In the genomic region with DNA sequence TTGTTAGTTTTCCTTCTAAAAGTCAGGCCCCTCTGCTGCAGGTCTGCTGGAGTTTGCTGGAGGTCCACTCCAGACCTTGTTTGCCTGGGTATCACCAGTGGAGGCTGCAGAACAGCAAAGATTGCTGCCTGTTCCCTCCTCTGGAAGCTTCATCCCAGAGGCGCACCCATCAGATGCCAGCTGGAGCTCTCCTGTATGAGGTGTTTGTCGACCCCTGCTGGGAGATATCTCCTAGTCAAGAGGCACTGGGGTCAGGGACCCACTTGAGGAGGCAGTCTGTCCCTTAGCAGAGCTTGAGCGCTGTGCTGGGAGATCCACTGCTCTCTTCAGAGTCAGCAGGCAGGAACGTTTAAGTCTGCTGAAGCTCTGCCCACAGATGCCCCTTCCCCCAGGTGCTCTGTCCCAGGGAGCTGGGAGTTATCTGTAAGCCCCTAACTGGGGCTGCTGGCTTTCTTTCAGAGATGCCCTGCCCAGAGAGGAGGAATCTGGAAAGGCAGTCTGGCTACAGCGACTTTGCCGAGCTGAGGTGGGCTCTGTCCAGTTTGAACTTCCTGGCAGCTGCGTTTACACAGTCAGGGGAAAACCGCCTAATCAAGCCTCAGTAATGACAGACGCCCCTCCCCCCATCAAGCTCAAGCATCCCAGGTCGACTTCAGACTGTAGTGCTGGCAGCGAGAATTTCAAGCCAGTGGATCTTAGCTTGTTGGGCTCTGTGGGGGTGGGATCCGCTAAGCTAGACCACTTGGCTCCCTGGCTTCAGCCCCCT, we compare ENCODE assay signal across 2 cellular contexts. TPM values are rescaled to one million over a fixed set of nuclear protein-coding genes. Genes with fewer than 3 reads are reported as not detected.
"Had no signal": no experiment of that assay in that cellular context is flagged by ENCODE, and none has a peak within 500 bp of the region (broad histone marks: within the 10 kb centered on the region; RNA-seq: fewer than 3 reads in every experiment).

No MANE protein-coding gene starts in this region.

RNA-seq across cellular contexts. Expression of a gene that starts 49.9 kb away (rescaled TPM):
- total RNA-seq: activated CD8-positive, alpha-beta T cell treated with anti-CD3 and anti-CD28 coated beads, Interleukin-2, amount 10 ng/mL, durations not matched to agents 7 days and 5 days; activated T-helper 1 cell treated with anti-CD3 and anti-CD28 coated beads, Interleukin-12 subunit alpha, Interleukin-12 subunit beta, Interleukin-2, Interleukin-4 antibody, amounts not matched to agents 30 ng/mL and 10 ng/mL and 1 ng/mL, durations not matched to agents 14 hours and 24 hours and 36 hours had no signal
